In genomic region chr6:75155586-75155985, GRCh38 we compare ENCODE assay signal across 1 cellular context.
TF ChIP-seq lines count a peak whose summit lies in the region.

No MANE protein-coding gene starts in this region.

TF ChIP-seq in IMR-90, 13 proteins besides CTCF, POLR2A, EP300 and RAD21:
- TF ChIP-seq NFE2L2 (IDR thresholded peaks at IDR 0.05; ENCODE audit: low read depth, low read length) (no peak), RCOR1 (IDR thresholded peaks at IDR 0.05; ENCODE audit: insufficient replicate concordance, low read length) (no peak), SMC3 (IDR thresholded peaks at IDR 0.05; ENCODE audit: low read depth, low read length) (no peak)
TF ChIP-seq in IMR-90: peak in this region for 0.
